In the genomic region with DNA sequence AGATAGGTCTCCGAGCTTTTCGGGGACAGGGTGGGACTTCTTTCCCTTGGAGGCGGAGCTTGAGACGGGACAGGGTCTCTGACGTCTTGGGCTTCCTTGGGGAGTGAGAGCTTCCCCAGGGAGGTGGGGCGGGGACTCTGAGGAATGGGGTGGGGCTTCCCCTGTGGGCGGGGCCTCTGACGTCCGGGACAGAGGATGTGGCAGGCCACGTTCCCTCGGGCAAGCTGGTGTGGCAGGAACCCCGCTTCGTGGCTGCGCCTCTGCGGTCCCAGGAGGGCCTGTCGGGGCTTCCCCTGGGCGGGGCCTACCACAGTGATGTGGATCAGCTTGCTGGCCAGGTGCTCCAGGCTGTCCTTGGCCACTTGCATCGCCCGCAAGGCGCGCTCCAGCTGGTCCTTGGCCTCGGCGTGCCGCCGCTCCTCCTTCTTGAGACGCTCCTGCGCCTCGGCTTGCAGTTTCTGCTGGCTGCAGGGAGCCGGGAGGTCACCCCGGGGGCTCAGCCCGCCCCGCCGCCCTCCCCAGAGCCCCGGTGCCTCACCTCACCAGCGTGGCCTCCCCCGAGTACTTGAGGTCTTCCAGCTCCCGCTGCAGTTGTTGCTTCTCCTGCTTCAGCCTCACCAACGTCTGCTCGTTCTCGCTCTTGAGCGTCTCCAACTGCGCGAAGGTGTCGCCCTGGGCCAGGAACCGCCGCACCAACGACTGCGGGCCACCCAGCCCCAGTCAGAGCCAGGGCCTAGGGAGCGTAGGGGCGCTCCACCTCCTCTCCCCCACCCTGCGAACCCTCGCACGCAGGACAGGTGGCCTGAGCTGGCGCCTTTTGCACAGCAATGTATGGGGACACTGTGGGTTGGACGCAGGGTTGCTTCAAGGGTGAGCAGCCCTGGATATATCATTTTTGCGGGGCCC, we compare ENCODE assay signal across 8 cellular contexts. TPM values are rescaled to one million over a fixed set of nuclear protein-coding genes. Genes with fewer than 3 reads are reported as not detected.
A peak's percentile ranks its signal among the peaks of the same experiment; 100 is the strongest.
DNase-seq lines count a peak whose midpoint lies in the region; ATAC-seq, FAIRE-seq and TF ChIP-seq lines count a peak whose summit lies in the region.

No MANE protein-coding gene starts in this region.

- H4K20me1 ChIP-seq in HepG2 (ENCODE audit: insufficient read depth, low read length), result no peaks in the 10 kb centered on the region

- H3K9ac ChIP-seq in HepG2 (ENCODE audit: insufficient read depth, low read depth, low read length), result no peak overlapping the region

- peak; percentile 41 for ATAC-seq in GM18498 (IDR thresholded peaks at IDR 0.05; ENCODE audit: unreplicated experiment)
- peak; percentile 65 for ATAC-seq in HG03354 (IDR thresholded peaks at IDR 0.05; ENCODE audit: poor library complexity, severe bottlenecking, unreplicated experiment)
- peak; percentile 65 to 72 for ATAC-seq in activated CD4-positive, CD25-positive, alpha-beta regulatory T cell treated with anti-CD3 and anti-CD28 coated beads, Interleukin-2, amount 50 U/mL, for 24 hours
- no peak for ATAC-seq in HepG2

- no peak overlapping the region for H2AFZ ChIP-seq in HepG2 (ENCODE audit: low read length)

- in situ Hi-C loops in HepG2 (cut with HindIII; ENCODE audit: extremely low pct_ligation_motif_present, low pct_unique_long_range_greater_than_20kb), result loop anchor here (5.0 kb wide), 1 partner anchor 40 kb away; a partner anchor contains a TSS

- peaks cover 51% of the 10 kb centered on the region for H3K4me1 ChIP-seq in HepG2 (ENCODE audit: insufficient read depth, low read length)

- BruUV-seq in HepG2 (replicated peaks; lab: Mats Ljungman, UMichigan), result no TSS peak

- H3K79me2 ChIP-seq in HepG2 (ENCODE audit: insufficient read depth, low read length), result no peaks in the 10 kb centered on the region

- H3K4me2 ChIP-seq in HepG2 (ENCODE audit: low read depth, low read length), result peak overlapping the region; percentile 79

- TF ChIP-seq EP300 in HepG2 (IDR thresholded peaks at IDR 0.05; ENCODE audit: low read depth in 2 of 2, low read length in 2 of 2), result no peak
- no peak for TF ChIP-seq EP300 in HepG2 (CRISPR knock-in tag; IDR thresholded peaks at IDR 0.05; ENCODE audit: borderline replicate concordance)

- POLR2A ChIA-PET in HepG2 (lab: Yijun Ruan, JAX), result interaction anchor here (1.4 to 3.1 kb wide), 4 partner anchors 13 to 48 kb away, joined by 4 to 15 read pairs (median 10); a partner anchor contains a TSS

- H3K27ac ChIP-seq in HepG2 (ENCODE audit: extremely low read length, insufficient read depth, low read length), result no peak overlapping the region

- H3K4me3 ChIP-seq in HepG2 (replicated peaks in 1 of 3; ENCODE audit: insufficient read depth in 1 of 3, low read depth in 2 of 3, low read length in 3 of 3), result peak overlapping the region in 2 of 3 experiments; percentile 24 to 69; a peak in 2 of 6 replicates

- H3K9me3 ChIP-seq in HepG2 (ENCODE audit: low read length), result no peaks in the 10 kb centered on the region

- no peak for TF ChIP-seq RAD21 in HepG2 (CRISPR knock-in tag; IDR thresholded peaks at IDR 0.05)

- no peaks in the 10 kb centered on the region for H3K36me3 ChIP-seq in HepG2 (replicated peaks in 1 of 2; ENCODE audit: control insufficient read depth in 1 of 2, insufficient read depth in 2 of 2, low read length in 2 of 2)

- no peak for FAIRE-seq in HepG2 (lab: Jason Lieb, UNC)

- CTCF ChIA-PET in HepG2 (lab: Yijun Ruan, JAX; ENCODE audit: low intra/inter-chr PET ratio, low total read pairs), result no interaction called here

- TF ChIP-seq POLR2A in HepG2 (IDR thresholded peaks at IDR 0.05; ENCODE audit: insufficient read depth in 1 of 2, low read depth in 2 of 2, low read length in 2 of 2), result no peak

- TF ChIP-seq CTCF in HepG2 (CRISPR knock-in tag; IDR thresholded peaks at IDR 0.05), result no peak

- intact Hi-C loops in HepG2 (cut with micrococcal nuclease; ENCODE audit: unreplicated experiment), result loop anchor here (5.0 kb wide), 1 partner anchor 40 kb away; a partner anchor contains a TSS

- WGBS in HepG2 (ENCODE audit: low lambda C conversion rate), result 16% methylated on average over 6 of the region's 56 CpGs

- DNase-seq in cerebellum (ENCODE audit: low spot score) (peak; percentile 66), HepG2 (ENCODE audit: low spot score) (no peak), NCI-H510A treated with DMSO at 0.1 percent for 48 hours (lab: John Stamatoyannopoulos, UW) (no peak), NCI-H2029 (lab: John Stamatoyannopoulos, UW) (no peak)
- peak in 2 of 3 experiments; percentile 22 to 41 for DNase-seq in stimulated activated CD4-positive, alpha-beta T cell treated with anti-CD3 and anti-CD28 coated beads, TNF-alpha, amount 100 ng/mL, for 4 hours (ENCODE audit: low read depth in 3 of 3)

- peaks cover 3 to 35% of the 10 kb centered on the region in 2 experiments; a peak in 4 of 5 replicates for H3K27me3 ChIP-seq in HepG2 (ENCODE audit: control insufficient read depth in 1 of 2, insufficient read depth in 2 of 2, low read length in 2 of 2)

RNA-seq across cellular contexts. Expression of a gene that starts 3.3 kb away (rescaled TPM):
- 0.18 TPM for total RNA-seq in cerebellum
- total RNA-seq in HepG2 (2016; rRNA removed; fragmentation: Illumina TruSeq; extraction: Trizol), result 1.2 and 4.2 TPM in 2 replicates
- 2.5 and 4.2 TPM in 2 replicates for total RNA-seq in HepG2 (2016; cell fraction: cytosol; rRNA removed; fragmentation: Illumina TruSeq; extraction: Trizol; ENCODE audit: low read depth)
- total RNA-seq in HepG2 (2016; cell fraction: insoluble cytoplasmic fraction; rRNA removed; fragmentation: Illumina TruSeq; extraction: Trizol), result 0.24 and 4.3 TPM in 2 replicates
- 0.80 and 2.7 TPM in 2 replicates for total RNA-seq in HepG2 (2016; cell fraction: membrane; rRNA removed; fragmentation: Illumina TruSeq; extraction: Trizol)
- total RNA-seq in HepG2 (2016; cell fraction: nucleus; rRNA removed; fragmentation: Illumina TruSeq; extraction: Trizol), result 5.7 and 8.1 TPM in 2 replicates
- 7.6 and 8.4 TPM in 2 replicates for polyA plus RNA-seq in HepG2 (2011; rRNA removed)
- 0.79 and 1.9 TPM in 2 replicates for polyA plus RNA-seq in HepG2 (2011; cell fraction: cytosol; rRNA removed)
- polyA plus RNA-seq in HepG2 (2011; cell fraction: nucleus; rRNA removed), result 95.2 and 108 TPM in 2 replicates
- polyA plus RNA-seq in HepG2 (2012), result 9.4 TPM in 2 replicates
- polyA plus RNA-seq in HepG2 (2016; cell fraction: cytosol; fragmentation: Illumina TruSeq; extraction: Trizol; ENCODE audit: low read depth), result 0.75 and 0.92 TPM in 2 replicates
- polyA plus RNA-seq in HepG2 (2016; cell fraction: insoluble cytoplasmic fraction; fragmentation: Illumina TruSeq; extraction: Trizol; ENCODE audit: low read depth), result 1.5 and 2.8 TPM in 2 replicates
- polyA plus RNA-seq in HepG2 (2016; cell fraction: membrane; fragmentation: Illumina TruSeq; extraction: Trizol; ENCODE audit: low read depth), result 0.85 and 1.4 TPM in 2 replicates
- 38.5 and 40.9 TPM in 2 replicates for polyA plus RNA-seq in HepG2 (2016; cell fraction: nucleus; fragmentation: Illumina TruSeq; extraction: Trizol; ENCODE audit: insufficient read depth, low read depth)
- polyA minus RNA-seq in HepG2 (2011; rRNA and poly(A)+ RNA removed; ENCODE audit: low replicate concordance), result 7.1 and 16.7 TPM in 2 replicates
- polyA minus RNA-seq in HepG2 (2011; cell fraction: cytosol; rRNA and poly(A)+ RNA removed), result 3.9 and 4.1 TPM in 2 replicates
- polyA minus RNA-seq in HepG2 (2011; cell fraction: nucleus; rRNA and poly(A)+ RNA removed), result 14.0 and 15.7 TPM in 2 replicates

RNA-seq across cellular contexts. Expression of a gene that starts 12.5 kb away (rescaled TPM):
- total RNA-seq in cerebellum, result 0.82 TPM
- 0.04 TPM in 1 of 2 replicates, not detected in the other for total RNA-seq in HepG2 (2016; rRNA removed; fragmentation: Illumina TruSeq; extraction: Trizol)
- total RNA-seq in HepG2 (2016; cell fraction: cytosol; rRNA removed; fragmentation: Illumina TruSeq; extraction: Trizol; ENCODE audit: low read depth), result not detected in 2 replicates
- total RNA-seq in HepG2 (2016; cell fraction: insoluble cytoplasmic fraction; rRNA removed; fragmentation: Illumina TruSeq; extraction: Trizol), result 0.19 TPM in 1 of 2 replicates, not detected in the other
- total RNA-seq in HepG2 (2016; cell fraction: membrane; rRNA removed; fragmentation: Illumina TruSeq; extraction: Trizol), result 0.38 TPM in 1 of 2 replicates, not detected in the other
- 0.19 and 0.34 TPM in 2 replicates for total RNA-seq in HepG2 (2016; cell fraction: nucleus; rRNA removed; fragmentation: Illumina TruSeq; extraction: Trizol)
- 0.08 and 0.35 TPM in 2 replicates for polyA plus RNA-seq in HepG2 (2011; rRNA removed)
- polyA plus RNA-seq in HepG2 (2011; cell fraction: cytosol; rRNA removed), result 0.23 and 0.26 TPM in 2 replicates
- 0.29 and 0.42 TPM in 2 replicates for polyA plus RNA-seq in HepG2 (2011; cell fraction: nucleus; rRNA removed)
- 0.08 and 0.13 TPM in 2 replicates for polyA plus RNA-seq in HepG2 (2012)
- not detected in 2 replicates for polyA plus RNA-seq in HepG2 (2016; cell fraction: cytosol; fragmentation: Illumina TruSeq; extraction: Trizol; ENCODE audit: low read depth)
- 0.20 TPM in 1 of 2 replicates, not detected in the other for polyA plus RNA-seq in HepG2 (2016; cell fraction: insoluble cytoplasmic fraction; fragmentation: Illumina TruSeq; extraction: Trizol; ENCODE audit: low read depth)
- not detected in 2 replicates for polyA plus RNA-seq in HepG2 (2016; cell fraction: membrane; fragmentation: Illumina TruSeq; extraction: Trizol; ENCODE audit: low read depth)
- 0.32 and 1.2 TPM in 2 replicates for polyA plus RNA-seq in HepG2 (2016; cell fraction: nucleus; fragmentation: Illumina TruSeq; extraction: Trizol; ENCODE audit: insufficient read depth, low read depth)
- polyA minus RNA-seq in HepG2 (2011; rRNA and poly(A)+ RNA removed; ENCODE audit: low replicate concordance), result 1.6 TPM in 1 of 2 replicates, not detected in the other
- not detected in 2 replicates for polyA minus RNA-seq in HepG2 (2011; cell fraction: cytosol; rRNA and poly(A)+ RNA removed)
- polyA minus RNA-seq in HepG2 (2011; cell fraction: nucleus; rRNA and poly(A)+ RNA removed), result 0.25 TPM in 1 of 2 replicates, not detected in the other

RNA-seq across cellular contexts. Expression of a gene that starts 13.0 kb away (rescaled TPM):
- total RNA-seq in cerebellum (47.5 TPM), HepG2 (2016; rRNA removed; fragmentation: Illumina TruSeq; extraction: Trizol) (44.2 and 125 TPM in 2 replicates)
- 48.9 and 50.4 TPM in 2 replicates for total RNA-seq in HepG2 (2016; cell fraction: cytosol; rRNA removed; fragmentation: Illumina TruSeq; extraction: Trizol; ENCODE audit: low read depth)
- 34.7 and 135 TPM in 2 replicates for total RNA-seq in HepG2 (2016; cell fraction: insoluble cytoplasmic fraction; rRNA removed; fragmentation: Illumina TruSeq; extraction: Trizol)
- 48.6 and 53.5 TPM in 2 replicates for total RNA-seq in HepG2 (2016; cell fraction: membrane; rRNA removed; fragmentation: Illumina TruSeq; extraction: Trizol)
- 112 and 115 TPM in 2 replicates for total RNA-seq in HepG2 (2016; cell fraction: nucleus; rRNA removed; fragmentation: Illumina TruSeq; extraction: Trizol)
- polyA plus RNA-seq in HepG2 (2011; rRNA removed), result 85.1 and 111 TPM in 2 replicates
- polyA plus RNA-seq in HepG2 (2011; cell fraction: cytosol; rRNA removed), result 50.0 and 58.7 TPM in 2 replicates
- polyA plus RNA-seq in HepG2 (2011; cell fraction: nucleus; rRNA removed), result 284 and 361 TPM in 2 replicates
- 138 and 245 TPM in 2 replicates for polyA plus RNA-seq in HepG2 (2012)
- polyA plus RNA-seq in HepG2 (2016; cell fraction: cytosol; fragmentation: Illumina TruSeq; extraction: Trizol; ENCODE audit: low read depth), result 34.6 and 43.1 TPM in 2 replicates
- 46.2 and 78.4 TPM in 2 replicates for polyA plus RNA-seq in HepG2 (2016; cell fraction: insoluble cytoplasmic fraction; fragmentation: Illumina TruSeq; extraction: Trizol; ENCODE audit: low read depth)
- 62.2 and 79.4 TPM in 2 replicates for polyA plus RNA-seq in HepG2 (2016; cell fraction: membrane; fragmentation: Illumina TruSeq; extraction: Trizol; ENCODE audit: low read depth)
- polyA plus RNA-seq in HepG2 (2016; cell fraction: nucleus; fragmentation: Illumina TruSeq; extraction: Trizol; ENCODE audit: insufficient read depth, low read depth), result 408 and 430 TPM in 2 replicates
- polyA minus RNA-seq in HepG2 (2011; rRNA and poly(A)+ RNA removed; ENCODE audit: low replicate concordance), result 138 and 163 TPM in 2 replicates
- polyA minus RNA-seq in HepG2 (2011; cell fraction: cytosol; rRNA and poly(A)+ RNA removed), result 104 and 130 TPM in 2 replicates
- 60.0 and 70.7 TPM in 2 replicates for polyA minus RNA-seq in HepG2 (2011; cell fraction: nucleus; rRNA and poly(A)+ RNA removed)

RNA-seq across cellular contexts. Expression of a gene that starts 38.3 kb away (rescaled TPM):
- 3.3 TPM for total RNA-seq in cerebellum
- 1.2 and 2.9 TPM in 2 replicates for total RNA-seq in HepG2 (2016; rRNA removed; fragmentation: Illumina TruSeq; extraction: Trizol)
- total RNA-seq in HepG2 (2016; cell fraction: cytosol; rRNA removed; fragmentation: Illumina TruSeq; extraction: Trizol; ENCODE audit: low read depth), result 0.61 and 0.88 TPM in 2 replicates
- 1.4 and 2.9 TPM in 2 replicates for total RNA-seq in HepG2 (2016; cell fraction: insoluble cytoplasmic fraction; rRNA removed; fragmentation: Illumina TruSeq; extraction: Trizol)
- 2.3 and 2.5 TPM in 2 replicates for total RNA-seq in HepG2 (2016; cell fraction: membrane; rRNA removed; fragmentation: Illumina TruSeq; extraction: Trizol)
- total RNA-seq in HepG2 (2016; cell fraction: nucleus; rRNA removed; fragmentation: Illumina TruSeq; extraction: Trizol), result 2.5 and 3.1 TPM in 2 replicates
- polyA plus RNA-seq in HepG2 (2011; rRNA removed), result 5.3 and 7.0 TPM in 2 replicates
- 3.4 and 5.3 TPM in 2 replicates for polyA plus RNA-seq in HepG2 (2011; cell fraction: cytosol; rRNA removed)
- 46.2 and 52.8 TPM in 2 replicates for polyA plus RNA-seq in HepG2 (2011; cell fraction: nucleus; rRNA removed)
- polyA plus RNA-seq in HepG2 (2012), result 3.2 and 4.2 TPM in 2 replicates
- 1.4 and 1.7 TPM in 2 replicates for polyA plus RNA-seq in HepG2 (2016; cell fraction: cytosol; fragmentation: Illumina TruSeq; extraction: Trizol; ENCODE audit: low read depth)
- 2.0 and 2.2 TPM in 2 replicates for polyA plus RNA-seq in HepG2 (2016; cell fraction: insoluble cytoplasmic fraction; fragmentation: Illumina TruSeq; extraction: Trizol; ENCODE audit: low read depth)
- 2.5 and 3.1 TPM in 2 replicates for polyA plus RNA-seq in HepG2 (2016; cell fraction: membrane; fragmentation: Illumina TruSeq; extraction: Trizol; ENCODE audit: low read depth)
- polyA plus RNA-seq in HepG2 (2016; cell fraction: nucleus; fragmentation: Illumina TruSeq; extraction: Trizol; ENCODE audit: insufficient read depth, low read depth), result 8.5 and 9.5 TPM in 2 replicates
- polyA minus RNA-seq in HepG2 (2011; rRNA and poly(A)+ RNA removed; ENCODE audit: low replicate concordance), result 5.8 and 9.7 TPM in 2 replicates
- polyA minus RNA-seq in HepG2 (2011; cell fraction: cytosol; rRNA and poly(A)+ RNA removed), result 1.8 and 3.3 TPM in 2 replicates
- polyA minus RNA-seq in HepG2 (2011; cell fraction: nucleus; rRNA and poly(A)+ RNA removed), result 2.6 and 2.7 TPM in 2 replicates

RNA-seq across cellular contexts. Expression of a gene that starts 48.0 kb away (rescaled TPM):
- total RNA-seq in cerebellum, result 0.64 TPM
- total RNA-seq in HepG2 (2016; rRNA removed; fragmentation: Illumina TruSeq; extraction: Trizol), result 3.1 and 3.3 TPM in 2 replicates
- total RNA-seq in HepG2 (2016; cell fraction: cytosol; rRNA removed; fragmentation: Illumina TruSeq; extraction: Trizol; ENCODE audit: low read depth), result 0.81 and 1.5 TPM in 2 replicates
- 3.1 and 3.4 TPM in 2 replicates for total RNA-seq in HepG2 (2016; cell fraction: insoluble cytoplasmic fraction; rRNA removed; fragmentation: Illumina TruSeq; extraction: Trizol)
- total RNA-seq in HepG2 (2016; cell fraction: membrane; rRNA removed; fragmentation: Illumina TruSeq; extraction: Trizol), result 1.9 and 2.2 TPM in 2 replicates
- total RNA-seq in HepG2 (2016; cell fraction: nucleus; rRNA removed; fragmentation: Illumina TruSeq; extraction: Trizol), result 1.3 and 2.3 TPM in 2 replicates
- polyA plus RNA-seq in HepG2 (2011; rRNA removed), result 2.7 and 3.9 TPM in 2 replicates
- polyA plus RNA-seq in HepG2 (2011; cell fraction: cytosol; rRNA removed), result 2.3 and 3.3 TPM in 2 replicates
- polyA plus RNA-seq in HepG2 (2011; cell fraction: nucleus; rRNA removed), result 4.9 and 5.4 TPM in 2 replicates
- polyA plus RNA-seq in HepG2 (2012), result 1.5 and 1.6 TPM in 2 replicates
- 0.61 and 0.65 TPM in 2 replicates for polyA plus RNA-seq in HepG2 (2016; cell fraction: cytosol; fragmentation: Illumina TruSeq; extraction: Trizol; ENCODE audit: low read depth)
- polyA plus RNA-seq in HepG2 (2016; cell fraction: insoluble cytoplasmic fraction; fragmentation: Illumina TruSeq; extraction: Trizol; ENCODE audit: low read depth), result 3.9 and 4.4 TPM in 2 replicates
- 1.2 and 1.6 TPM in 2 replicates for polyA plus RNA-seq in HepG2 (2016; cell fraction: membrane; fragmentation: Illumina TruSeq; extraction: Trizol; ENCODE audit: low read depth)
- polyA plus RNA-seq in HepG2 (2016; cell fraction: nucleus; fragmentation: Illumina TruSeq; extraction: Trizol; ENCODE audit: insufficient read depth, low read depth), result 2.9 and 3.2 TPM in 2 replicates
- 1.3 and 2.7 TPM in 2 replicates for polyA minus RNA-seq in HepG2 (2011; rRNA and poly(A)+ RNA removed; ENCODE audit: low replicate concordance)
- polyA minus RNA-seq in HepG2 (2011; cell fraction: cytosol; rRNA and poly(A)+ RNA removed), result 0.79 and 0.97 TPM in 2 replicates
- 1.8 and 2.7 TPM in 2 replicates for polyA minus RNA-seq in HepG2 (2011; cell fraction: nucleus; rRNA and poly(A)+ RNA removed)

Comparison
In these comparisons a context has a peak if more than half of its experiments do, and no peak if none do; other contexts are left out.
1. DNase-seq: peak in cerebellum (single experiment) and stimulated activated CD4-positive, alpha-beta T cell treated with anti-CD3 and anti-CD28 coated beads, TNF-alpha, amount 100 ng/mL, for 4 hours (2 of 3); none in HepG2 (single experiment), NCI-H510A treated with DMSO at 0.1 percent for 48 hours (single experiment) and NCI-H2029 (single experiment).